1 cellular context compared by ENCODE assay signal in genomic region chr9:128713941-128714573, GRCh38.
TF ChIP-seq lines count a peak whose summit lies in the region.

No MANE protein-coding gene starts in this region.

TF ChIP-seq in WTC11, 78 proteins besides CTCF, POLR2A, EP300 and RAD21 (continued from another document):
- TF ChIP-seq STAT6 (CRISPR knock-in tag; conservative IDR thresholded peaks at IDR 0.05; ENCODE audit: low read depth) (no peak), SMAD3 (CRISPR knock-in tag; IDR thresholded peaks at IDR 0.05; ENCODE audit: borderline replicate concordance) (no peak), ZBTB21 (CRISPR knock-in tag; IDR thresholded peaks at IDR 0.05; ENCODE audit: borderline replicate concordance) (no peak), FOXK1 (CRISPR knock-in tag; IDR thresholded peaks at IDR 0.05) (no peak)
TF ChIP-seq in WTC11: peak in this region for 0.
